ENCODE assay signal across 1 cellular context in the genomic region with DNA sequence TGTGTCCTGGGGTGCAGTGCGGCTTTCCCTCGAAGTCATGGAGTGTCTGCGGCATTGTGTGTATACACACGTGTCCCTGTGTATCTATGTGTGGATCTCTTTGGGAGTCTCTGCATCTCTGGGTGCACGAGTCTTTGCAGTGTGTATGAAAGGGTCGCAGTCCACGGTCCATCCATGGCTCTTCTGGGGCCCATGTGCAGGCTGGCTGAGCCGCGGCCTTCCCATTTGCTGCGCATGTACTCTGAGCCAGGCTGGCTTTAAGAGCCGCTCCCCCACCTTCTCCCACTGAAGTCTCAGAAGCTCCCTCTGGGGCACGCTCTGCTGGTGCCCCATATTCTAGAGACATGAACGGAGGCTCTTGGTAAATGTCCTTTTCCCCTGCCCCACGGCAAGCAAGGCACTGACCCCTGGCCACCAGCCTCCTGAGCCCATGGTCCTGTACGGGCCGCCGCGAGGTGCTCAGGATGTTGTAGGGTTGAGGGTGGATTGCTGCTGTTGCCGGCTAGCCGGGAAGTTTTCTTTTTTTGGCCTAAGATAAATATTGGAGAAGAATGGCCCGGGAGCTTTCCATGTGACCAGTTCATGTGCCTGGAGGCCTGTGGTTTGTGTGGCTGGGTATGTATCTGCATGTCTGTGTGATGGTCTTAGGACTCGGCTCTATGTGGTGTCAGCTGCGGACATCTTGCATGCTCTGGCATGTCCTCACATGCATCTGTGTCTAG.
TF ChIP-seq lines count a peak whose summit lies in the region.

No MANE protein-coding gene starts in this region.

TF ChIP-seq in HepG2, 621 proteins besides CTCF, POLR2A, EP300 and RAD21 (continued from another document and continues in another):
- TF ChIP-seq, protein P1, sequence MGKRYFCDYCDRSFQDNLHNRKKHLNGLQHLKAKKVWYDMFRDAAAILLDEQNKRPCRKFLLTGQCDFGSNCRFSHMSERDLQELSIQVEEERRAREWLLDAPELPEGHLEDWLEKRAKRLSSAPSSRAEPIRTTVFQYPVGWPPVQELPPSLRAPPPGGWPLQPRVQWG (CRISPR knock-in tag; IDR thresholded peaks at IDR 0.05; ENCODE audit: borderline replicate concordance, low read depth) = no peak
- TF ChIP-seq, protein P2, sequence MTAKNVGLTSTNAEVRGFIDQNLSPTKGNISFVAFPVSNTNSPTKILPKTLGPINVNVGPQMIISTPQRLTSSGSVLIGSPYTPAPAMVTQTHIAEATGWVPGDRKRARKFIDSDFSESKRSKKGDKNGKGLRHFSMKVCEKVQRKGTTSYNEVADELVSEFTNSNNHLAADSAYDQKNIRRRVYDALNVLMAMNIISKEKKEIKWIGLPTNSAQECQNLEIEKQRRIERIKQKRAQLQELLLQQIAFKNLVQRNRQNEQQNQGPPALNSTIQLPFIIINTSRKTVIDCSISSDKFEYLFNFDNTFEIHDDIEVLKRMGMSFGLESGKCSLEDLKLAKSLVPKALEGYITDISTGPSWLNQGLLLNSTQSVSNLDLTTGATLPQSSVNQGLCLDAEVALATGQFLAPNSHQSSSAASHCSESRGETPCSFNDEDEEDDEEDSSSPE (CRISPR knock-in tag; IDR thresholded peaks at IDR 0.05) = no peak
- no peak for TF ChIP-seq YY1 (IDR thresholded peaks at IDR 0.05; ENCODE audit: insufficient read depth, insufficient replicate concordance, low read depth, low read length)
- no peak for TF ChIP-seq ZFP82 (CRISPR knock-in tag; IDR thresholded peaks at IDR 0.05; ENCODE audit: borderline replicate concordance)
- TF ChIP-seq THYN1 (CRISPR knock-in tag; IDR thresholded peaks at IDR 0.05; ENCODE audit: borderline replicate concordance, low read depth) = no peak
- TF ChIP-seq KLF6 (CRISPR knock-in tag; IDR thresholded peaks at IDR 0.05) = no peak
- TF ChIP-seq ZFP36L1 (CRISPR knock-in tag; IDR thresholded peaks at IDR 0.05) = no peak
- no peak for TF ChIP-seq SRF (IDR thresholded peaks at IDR 0.05; ENCODE audit: low read depth, low read length)
- TF ChIP-seq XBP1 (CRISPR knock-in tag; IDR thresholded peaks at IDR 0.05) = no peak
- no peak for TF ChIP-seq RBAK (CRISPR knock-in tag; IDR thresholded peaks at IDR 0.05)
- TF ChIP-seq, protein P3, sequence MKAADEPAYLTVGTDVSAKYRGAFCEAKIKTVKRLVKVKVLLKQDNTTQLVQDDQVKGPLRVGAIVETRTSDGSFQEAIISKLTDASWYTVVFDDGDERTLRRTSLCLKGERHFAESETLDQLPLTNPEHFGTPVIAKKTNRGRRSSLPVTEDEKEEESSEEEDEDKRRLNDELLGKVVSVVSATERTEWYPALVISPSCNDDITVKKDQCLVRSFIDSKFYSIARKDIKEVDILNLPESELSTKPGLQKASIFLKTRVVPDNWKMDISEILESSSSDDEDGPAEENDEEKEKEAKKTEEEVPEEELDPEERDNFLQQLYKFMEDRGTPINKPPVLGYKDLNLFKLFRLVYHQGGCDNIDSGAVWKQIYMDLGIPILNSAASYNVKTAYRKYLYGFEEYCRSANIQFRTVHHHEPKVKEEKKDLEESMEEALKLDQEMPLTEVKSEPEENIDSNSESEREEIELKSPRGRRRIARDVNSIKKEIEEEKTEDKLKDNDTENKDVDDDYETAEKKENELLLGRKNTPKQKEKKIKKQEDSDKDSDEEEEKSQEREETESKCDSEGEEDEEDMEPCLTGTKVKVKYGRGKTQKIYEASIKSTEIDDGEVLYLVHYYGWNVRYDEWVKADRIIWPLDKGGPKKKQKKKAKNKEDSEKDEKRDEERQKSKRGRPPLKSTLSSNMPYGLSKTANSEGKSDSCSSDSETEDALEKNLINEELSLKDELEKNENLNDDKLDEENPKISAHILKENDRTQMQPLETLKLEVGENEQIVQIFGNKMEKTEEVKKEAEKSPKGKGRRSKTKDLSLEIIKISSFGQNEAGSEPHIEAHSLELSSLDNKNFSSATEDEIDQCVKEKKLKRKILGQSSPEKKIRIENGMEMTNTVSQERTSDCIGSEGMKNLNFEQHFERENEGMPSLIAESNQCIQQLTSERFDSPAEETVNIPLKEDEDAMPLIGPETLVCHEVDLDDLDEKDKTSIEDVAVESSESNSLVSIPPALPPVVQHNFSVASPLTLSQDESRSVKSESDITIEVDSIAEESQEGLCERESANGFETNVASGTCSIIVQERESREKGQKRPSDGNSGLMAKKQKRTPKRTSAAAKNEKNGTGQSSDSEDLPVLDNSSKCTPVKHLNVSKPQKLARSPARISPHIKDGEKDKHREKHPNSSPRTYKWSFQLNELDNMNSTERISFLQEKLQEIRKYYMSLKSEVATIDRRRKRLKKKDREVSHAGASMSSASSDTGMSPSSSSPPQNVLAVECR (CRISPR knock-in tag; IDR thresholded peaks at IDR 0.05; ENCODE audit: borderline replicate concordance) = peak; percentile 29; the same call in 1 of the 2 replicates
- TF ChIP-seq RFXAP (CRISPR knock-in tag; IDR thresholded peaks at IDR 0.05; ENCODE audit: borderline replicate concordance) = no peak
- TF ChIP-seq ISX (CRISPR knock-in tag; conservative IDR thresholded peaks at IDR 0.05) = no peak
- TF ChIP-seq, protein P4, sequence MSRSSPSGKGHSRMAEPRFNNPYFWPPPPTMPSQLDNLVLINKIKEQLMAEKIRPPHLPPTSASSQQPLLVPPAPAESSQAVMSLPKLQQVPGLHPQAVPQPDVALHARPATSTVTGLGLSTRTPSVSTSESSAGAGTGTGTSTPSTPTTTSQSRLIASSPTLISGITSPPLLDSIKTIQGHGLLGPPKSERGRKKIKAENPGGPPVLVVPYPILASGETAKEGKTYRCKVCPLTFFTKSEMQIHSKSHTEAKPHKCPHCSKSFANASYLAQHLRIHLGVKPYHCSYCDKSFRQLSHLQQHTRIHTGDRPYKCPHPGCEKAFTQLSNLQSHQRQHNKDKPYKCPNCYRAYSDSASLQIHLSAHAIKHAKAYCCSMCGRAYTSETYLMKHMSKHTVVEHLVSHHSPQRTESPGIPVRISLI (CRISPR knock-in tag; IDR thresholded peaks at IDR 0.05; ENCODE audit: borderline replicate concordance) = 0 out of 2 replicates have a peak, but pooled peaks have one; percentile 23
- TF ChIP-seq ZNF225 (CRISPR knock-in tag; IDR thresholded peaks at IDR 0.05) = no peak
- no peak for TF ChIP-seq ZNF34 (CRISPR knock-in tag; IDR thresholded peaks at IDR 0.05; ENCODE audit: borderline replicate concordance)
- TF ChIP-seq CEBPG (CRISPR knock-in tag; IDR thresholded peaks at IDR 0.05) = no peak
- TF ChIP-seq ZNF564 (CRISPR knock-in tag; IDR thresholded peaks at IDR 0.05) = no peak
- TF ChIP-seq ZNF883 (CRISPR knock-in tag; IDR thresholded peaks at IDR 0.05; ENCODE audit: not compliant biosample characterization) = no peak
- no peak for TF ChIP-seq TCF7 (IDR thresholded peaks at IDR 0.05; ENCODE audit: low read depth)
- no peak for TF ChIP-seq TOE1 (CRISPR knock-in tag; IDR thresholded peaks at IDR 0.05)
- TF ChIP-seq, protein P5, sequence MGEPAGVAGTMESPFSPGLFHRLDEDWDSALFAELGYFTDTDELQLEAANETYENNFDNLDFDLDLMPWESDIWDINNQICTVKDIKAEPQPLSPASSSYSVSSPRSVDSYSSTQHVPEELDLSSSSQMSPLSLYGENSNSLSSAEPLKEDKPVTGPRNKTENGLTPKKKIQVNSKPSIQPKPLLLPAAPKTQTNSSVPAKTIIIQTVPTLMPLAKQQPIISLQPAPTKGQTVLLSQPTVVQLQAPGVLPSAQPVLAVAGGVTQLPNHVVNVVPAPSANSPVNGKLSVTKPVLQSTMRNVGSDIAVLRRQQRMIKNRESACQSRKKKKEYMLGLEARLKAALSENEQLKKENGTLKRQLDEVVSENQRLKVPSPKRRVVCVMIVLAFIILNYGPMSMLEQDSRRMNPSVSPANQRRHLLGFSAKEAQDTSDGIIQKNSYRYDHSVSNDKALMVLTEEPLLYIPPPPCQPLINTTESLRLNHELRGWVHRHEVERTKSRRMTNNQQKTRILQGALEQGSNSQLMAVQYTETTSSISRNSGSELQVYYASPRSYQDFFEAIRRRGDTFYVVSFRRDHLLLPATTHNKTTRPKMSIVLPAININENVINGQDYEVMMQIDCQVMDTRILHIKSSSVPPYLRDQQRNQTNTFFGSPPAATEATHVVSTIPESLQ (CRISPR knock-in tag; conservative IDR thresholded peaks at IDR 0.05) = no peak
- TF ChIP-seq GTF3A (CRISPR knock-in tag; conservative IDR thresholded peaks at IDR 0.05) = no peak
- 0 out of 2 replicates have a peak, but pooled peaks have one; percentile 15 for TF ChIP-seq TBX2 (CRISPR knock-in tag; IDR thresholded peaks at IDR 0.05; ENCODE audit: borderline replicate concordance)
- no peak for TF ChIP-seq ZNF670 (CRISPR knock-in tag; IDR thresholded peaks at IDR 0.05; ENCODE audit: borderline replicate concordance)
- TF ChIP-seq ZEB1 (IDR thresholded peaks at IDR 0.05; ENCODE audit: insufficient replicate concordance, low read depth) = no peak
- TF ChIP-seq, protein P6, sequence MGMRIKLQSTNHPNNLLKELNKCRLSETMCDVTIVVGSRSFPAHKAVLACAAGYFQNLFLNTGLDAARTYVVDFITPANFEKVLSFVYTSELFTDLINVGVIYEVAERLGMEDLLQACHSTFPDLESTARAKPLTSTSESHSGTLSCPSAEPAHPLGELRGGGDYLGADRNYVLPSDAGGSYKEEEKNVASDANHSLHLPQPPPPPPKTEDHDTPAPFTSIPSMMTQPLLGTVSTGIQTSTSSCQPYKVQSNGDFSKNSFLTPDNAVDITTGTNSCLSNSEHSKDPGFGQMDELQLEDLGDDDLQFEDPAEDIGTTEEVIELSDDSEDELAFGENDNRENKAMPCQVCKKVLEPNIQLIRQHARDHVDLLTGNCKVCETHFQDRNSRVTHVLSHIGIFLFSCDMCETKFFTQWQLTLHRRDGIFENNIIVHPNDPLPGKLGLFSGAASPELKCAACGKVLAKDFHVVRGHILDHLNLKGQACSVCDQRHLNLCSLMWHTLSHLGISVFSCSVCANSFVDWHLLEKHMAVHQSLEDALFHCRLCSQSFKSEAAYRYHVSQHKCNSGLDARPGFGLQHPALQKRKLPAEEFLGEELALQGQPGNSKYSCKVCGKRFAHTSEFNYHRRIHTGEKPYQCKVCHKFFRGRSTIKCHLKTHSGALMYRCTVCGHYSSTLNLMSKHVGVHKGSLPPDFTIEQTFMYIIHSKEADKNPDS (CRISPR knock-in tag; IDR thresholded peaks at IDR 0.05) = no peak
- TF ChIP-seq SIN3A (IDR thresholded peaks at IDR 0.05; ENCODE audit: borderline replicate concordance, low read depth, low read length) = 0 out of 2 replicates have a peak, but pooled peaks have one; percentile 43
- TF ChIP-seq PRMT3 (CRISPR knock-in tag; IDR thresholded peaks at IDR 0.05; ENCODE audit: borderline replicate concordance, low read depth) = no peak
- TF ChIP-seq GABPA (IDR thresholded peaks at IDR 0.05; ENCODE audit: low read depth, low read length) = no peak
- no peak for TF ChIP-seq GABPA (CRISPR knock-in tag; IDR thresholded peaks at IDR 0.05; ENCODE audit: low read depth)
- TF ChIP-seq SOX13 (IDR thresholded peaks at IDR 0.05) = no peak
- no peak for TF ChIP-seq SOX13 (CRISPR knock-in tag; conservative IDR thresholded peaks at IDR 0.05 in 1 of 2, IDR thresholded peaks at IDR 0.05 in 1 of 2)
- TF ChIP-seq, protein P7, sequence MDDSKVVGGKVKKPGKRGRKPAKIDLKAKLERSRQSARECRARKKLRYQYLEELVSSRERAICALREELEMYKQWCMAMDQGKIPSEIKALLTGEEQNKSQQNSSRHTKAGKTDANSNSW (CRISPR knock-in tag; IDR thresholded peaks at IDR 0.05; ENCODE audit: borderline replicate concordance) = no peak
- no peak for TF ChIP-seq SRSF1 (optimal IDR thresholded peaks at IDR 0.05; ENCODE audit: low read depth, low read length)
- TF ChIP-seq, protein P8, sequence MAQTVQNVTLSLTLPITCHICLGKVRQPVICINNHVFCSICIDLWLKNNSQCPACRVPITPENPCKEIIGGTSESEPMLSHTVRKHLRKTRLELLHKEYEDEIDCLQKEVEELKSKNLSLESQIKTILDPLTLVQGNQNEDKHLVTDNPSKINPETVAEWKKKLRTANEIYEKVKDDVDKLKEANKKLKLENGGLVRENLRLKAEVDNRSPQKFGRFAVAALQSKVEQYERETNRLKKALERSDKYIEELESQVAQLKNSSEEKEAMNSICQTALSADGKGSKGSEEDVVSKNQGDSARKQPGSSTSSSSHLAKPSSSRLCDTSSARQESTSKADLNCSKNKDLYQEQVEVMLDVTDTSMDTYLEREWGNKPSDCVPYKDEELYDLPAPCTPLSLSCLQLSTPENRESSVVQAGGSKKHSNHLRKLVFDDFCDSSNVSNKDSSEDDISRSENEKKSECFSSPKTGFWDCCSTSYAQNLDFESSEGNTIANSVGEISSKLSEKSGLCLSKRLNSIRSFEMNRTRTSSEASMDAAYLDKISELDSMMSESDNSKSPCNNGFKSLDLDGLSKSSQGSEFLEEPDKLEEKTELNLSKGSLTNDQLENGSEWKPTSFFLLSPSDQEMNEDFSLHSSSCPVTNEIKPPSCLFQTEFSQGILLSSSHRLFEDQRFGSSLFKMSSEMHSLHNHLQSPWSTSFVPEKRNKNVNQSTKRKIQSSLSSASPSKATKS (CRISPR knock-in tag; IDR thresholded peaks at IDR 0.05) = no peak
- no peak for TF ChIP-seq ZNF543 (CRISPR knock-in tag; IDR thresholded peaks at IDR 0.05)
- TF ChIP-seq, protein P9, sequence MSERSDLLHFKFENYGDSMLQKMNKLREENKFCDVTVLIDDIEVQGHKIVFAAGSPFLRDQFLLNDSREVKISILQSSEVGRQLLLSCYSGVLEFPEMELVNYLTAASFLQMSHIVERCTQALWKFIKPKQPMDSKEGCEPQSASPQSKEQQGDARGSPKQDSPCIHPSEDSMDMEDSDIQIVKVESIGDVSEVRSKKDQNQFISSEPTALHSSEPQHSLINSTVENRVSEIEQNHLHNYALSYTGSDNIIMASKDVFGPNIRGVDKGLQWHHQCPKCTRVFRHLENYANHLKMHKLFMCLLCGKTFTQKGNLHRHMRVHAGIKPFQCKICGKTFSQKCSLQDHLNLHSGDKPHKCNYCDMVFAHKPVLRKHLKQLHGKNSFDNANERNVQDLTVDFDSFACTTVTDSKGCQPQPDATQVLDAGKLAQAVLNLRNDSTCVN (CRISPR knock-in tag; IDR thresholded peaks at IDR 0.05; ENCODE audit: borderline replicate concordance) = no peak
- no peak for TF ChIP-seq TMF1 (CRISPR knock-in tag; IDR thresholded peaks at IDR 0.05; ENCODE audit: low read depth)
- TF ChIP-seq STAT5B (CRISPR knock-in tag; IDR thresholded peaks at IDR 0.05) = no peak
- no peak for TF ChIP-seq FOXP1 (IDR thresholded peaks at IDR 0.05)
- no peak for TF ChIP-seq FOXP1 (CRISPR knock-in tag; IDR thresholded peaks at IDR 0.05)
- TF ChIP-seq ZNF614 (CRISPR knock-in tag; IDR thresholded peaks at IDR 0.05; ENCODE audit: borderline replicate concordance) = no peak
- TF ChIP-seq SMAD1 (CRISPR knock-in tag; IDR thresholded peaks at IDR 0.05; ENCODE audit: borderline replicate concordance, low read depth) = no peak
- TF ChIP-seq IRX3 (CRISPR knock-in tag; IDR thresholded peaks at IDR 0.05; ENCODE audit: borderline replicate concordance, low read depth) = no peak
- TF ChIP-seq HOXA5 (CRISPR knock-in tag; IDR thresholded peaks at IDR 0.05) = no peak
- TF ChIP-seq ZSCAN9 (CRISPR knock-in tag; IDR thresholded peaks at IDR 0.05; ENCODE audit: borderline replicate concordance) = no peak
- peak; percentile 31; the same call in 1 of the 2 replicates for TF ChIP-seq HOXA3 (CRISPR knock-in tag; IDR thresholded peaks at IDR 0.05)
- no peak for TF ChIP-seq ZNF446 (CRISPR knock-in tag; IDR thresholded peaks at IDR 0.05)
- TF ChIP-seq HOXD1 (CRISPR knock-in tag; IDR thresholded peaks at IDR 0.05) = no peak
- peak; percentile 42; the same call in 1 of the 2 replicates for TF ChIP-seq FOXC1 (CRISPR knock-in tag; IDR thresholded peaks at IDR 0.05; ENCODE audit: borderline replicate concordance)
- no peak for TF ChIP-seq AKAP8 (CRISPR knock-in tag; IDR thresholded peaks at IDR 0.05)
- peak; percentile 38; the same call in 1 of the 2 replicates for TF ChIP-seq NCOA1 (CRISPR knock-in tag; IDR thresholded peaks at IDR 0.05)
- no peak for TF ChIP-seq ZNF160 (CRISPR knock-in tag; IDR thresholded peaks at IDR 0.05)
